ENCODE assay signal across 20 cellular contexts in genomic region chr13:26340812-26341211, GRCh38.
DNase-seq lines count a peak whose midpoint lies in the region; ATAC-seq and TF ChIP-seq lines count a peak whose summit lies in the region.
"Had no signal": no experiment of that assay in that cellular context is flagged by ENCODE, and none has a peak within 500 bp of the region (broad histone marks: within the 10 kb centered on the region; RNA-seq: fewer than 3 reads in every experiment).

No MANE protein-coding gene starts in this region.

- no peak overlapping the region; the same call in 1 of the 2 replicates for H3K4me2 ChIP-seq in SK-N-SH
- H3K4me2 ChIP-seq: A549, KMS-11 had no signal

- ATAC-seq in GM21717 (IDR thresholded peaks at IDR 0.05; ENCODE audit: unreplicated experiment) (no peak), HG03457 (IDR thresholded peaks at IDR 0.05; ENCODE audit: unreplicated experiment) (no peak)
- ATAC-seq: A549 had no signal

- H3K27ac ChIP-seq in SK-N-SH (ENCODE audit: low read depth in 2 of 2, low read length in 1 of 2) = no peak overlapping the region
- H3K27ac ChIP-seq: A549, KMS-11, Peyer's patch, SJCRH30 had no signal

- POLR2A ChIA-PET in SK-N-SH (lab: Yijun Ruan, JAX) = no interaction called here

- H3K27me3 ChIP-seq in SK-N-SH (ENCODE audit: insufficient read depth) = no peaks in the 10 kb centered on the region
- H3K27me3 ChIP-seq: BE2C, Peyer's patch, SJCRH30 had no signal

- H3K4me3 ChIP-seq in SK-N-SH (ENCODE audit: low read depth in 2 of 2, low read length in 1 of 2) (no peak overlapping the region), choroid plexus epithelial cell (ENCODE audit: low read depth, low read length) (no peak overlapping the region)
- H3K4me3 ChIP-seq: A549, Peyer's patch, SJCRH30 had no signal

- no peaks in the 10 kb centered on the region; the same call in 1 of the 2 replicates for H3K9me3 ChIP-seq in SK-N-SH
- H3K9me3 ChIP-seq: A549, BE2C, Peyer's patch, SJCRH30 had no signal

- no peaks in the 10 kb centered on the region for H3K9me2 ChIP-seq in SK-N-SH

- H3K36me3 ChIP-seq in SK-N-SH (replicated peaks in 1 of 2; ENCODE audit: control insufficient read depth in 1 of 2, insufficient read depth in 2 of 2, low read length in 1 of 2) = no peaks in the 10 kb centered on the region
- H3K36me3 ChIP-seq: BE2C, Peyer's patch had no signal

- DNase-seq in ELR (ENCODE audit: low read depth) (peak; percentile 16), SK-N-SH (no peak), choroid plexus epithelial cell (ENCODE audit: low read depth) (peak; percentile 29), T-helper 9 cell (no peak), NOMO-1 treated with DMSO at 0.1 percent for 48 hours (lab: John Stamatoyannopoulos, UW; ENCODE audit: unreplicated experiment) (no peak)
- DNase-seq: BE2C; DMS79; NCI-H1092 treated with DMSO at 0.1 percent for 48 hours; NCI-H1436 treated with DMSO at 0.1 percent for 48 hours; NCI-H1930; NCI-H2227 treated with DMSO at 0.1 percent for 48 hours; NCI-H510A treated with DMSO at 0.1 percent for 48 hours; NCI-H774; NK-92 treated with Interleukin-12 subunit alpha and Interleukin-12 subunit beta, amount 100 ng/mL, for 24 hours; Peyer's patch; SJCRH30 had no signal

- CTCF ChIA-PET in SK-N-SH (lab: Yijun Ruan, JAX) = interaction anchor here (1.3 kb wide), 1 partner anchor 358 kb away, joined by 4 read pairs; no protein-coding TSS in a partner anchor

- no peak for TF ChIP-seq EP300 in SK-N-SH (IDR thresholded peaks at IDR 0.05; ENCODE audit: borderline replicate concordance in 1 of 2, low read depth in 1 of 2, low read length in 1 of 2)

- peaks cover 0 to 2% of the 10 kb centered on the region in 2 experiments; a peak in 1 of 4 replicates for H3K4me1 ChIP-seq in SK-N-SH (ENCODE audit: control insufficient read depth in 1 of 2, insufficient read depth in 2 of 2, low read depth in 1 of 2, low read length in 1 of 2)
- H3K4me1 ChIP-seq: A549, Peyer's patch, SJCRH30 had no signal

- no peaks in the 10 kb centered on the region for H3F3A ChIP-seq in SK-N-SH (replicated peaks; ENCODE audit: insufficient read depth)

- TF ChIP-seq RAD21 in SK-N-SH (IDR thresholded peaks at IDR 0.05; ENCODE audit: low read length) = no peak

- H3K9ac ChIP-seq in SK-N-SH = no peak overlapping the region
- H3K9ac ChIP-seq: KMS-11 had no signal

- TF ChIP-seq CTCF in SK-N-SH (IDR thresholded peaks at IDR 0.05) = no peak
- TF ChIP-seq CTCF in choroid plexus epithelial cell (conservative IDR thresholded peaks at IDR 0.05; ENCODE audit: low read depth, low read length) = no peak

- peaks cover 3% of the 10 kb centered on the region; the same call in 1 of the 2 replicates for H4K20me1 ChIP-seq in SK-N-SH (ENCODE audit: insufficient read depth)

- WGBS in SK-N-SH (ENCODE audit: low lambda C conversion rate) = 100% methylated on average over 2 of the region's 2 CpGs

- H3K79me2 ChIP-seq in SK-N-SH (ENCODE audit: insufficient read depth) = peaks cover 9% of the 10 kb centered on the region

- no peak overlapping the region for H2AFZ ChIP-seq in SK-N-SH (ENCODE audit: low read depth)

TF ChIP-seq in SK-N-SH, 30 proteins besides CTCF, POLR2A, EP300 and RAD21:
- TF ChIP-seq FOSL2 (IDR thresholded peaks at IDR 0.05; ENCODE audit: borderline replicate concordance, low read depth) = peak; percentile 31; the same call in 1 of the 2 replicates
- peak; percentile 37 for TF ChIP-seq JUND (IDR thresholded peaks at IDR 0.05)
- no peak for TF ChIP-seq EZH2phosphoT487 (IDR thresholded peaks at IDR 0.05; ENCODE audit: borderline replicate concordance, low read depth)

Comparison
In these comparisons a context has a peak if more than half of its experiments do, and no peak if none do; other contexts are left out.
1. DNase-seq: peak in ELR (single experiment) and choroid plexus epithelial cell (single experiment); none in SK-N-SH (single experiment), T-helper 9 cell (single experiment) and NOMO-1 treated with DMSO at 0.1 percent for 48 hours (single experiment).